ENCODE assay signal across 28 cellular contexts in genomic region chr9:1612886-1613285, GRCh38.
"Had no signal": no experiment of that assay in that cellular context is flagged by ENCODE, and none has a peak within 500 bp of the region (broad histone marks: within the 10 kb centered on the region; RNA-seq: fewer than 3 reads in every experiment).

No MANE protein-coding gene starts in this region.

- DNase-seq: activated B cell treated with CpG ODN at 0.5 μM for 24 hours; activated CD4-positive, alpha-beta T cell treated with anti-CD3 and anti-CD28 coated beads for 48 hours; activated CD4-positive, alpha-beta T cell treated with anti-CD3 and anti-CD28 coated beads, Interleukin-2, amount 50 U/mL, for 1 hour; activated CD4-positive, alpha-beta T cell treated with anti-CD3 and anti-CD28 coated beads, Interleukin-2, amount 50 U/mL, for 48 hours; activated CD8-positive, alpha-beta memory T cell treated with anti-CD3 and anti-CD28 coated beads for 24 hours; activated CD8-positive, alpha-beta T cell treated with anti-CD3 and anti-CD28 coated beads for 36 hours; activated effector memory CD4-positive, alpha-beta T cell treated with anti-CD3 and anti-CD28 coated beads, Interleukin-2, amount 50 U/mL, for 16 hours; activated naive CD4-positive, alpha-beta T cell; activated naive CD4-positive, alpha-beta T cell treated with anti-CD3 and anti-CD28 coated beads, Interleukin-2, amount 10 ng/mL, durations not matched to agents 7 days and 5 days; activated naive CD8-positive, alpha-beta T cell treated with anti-CD3 and anti-CD28 coated beads, Interleukin-2, amount 10 ng/mL, durations not matched to agents 7 days and 5 days; activated T-cell treated with anti-CD3 and anti-CD28 coated beads, Interleukin-2, amount 50 U/mL, for 4 hours; caudate nucleus; cortex of kidney; dermis blood vessel endothelial cell; effector CD4-positive, alpha-beta T cell; effector memory CD8-positive, alpha-beta T cell; head of caudate nucleus; hippocampal formation; T-cell; T1000; WERI-Rb-1 had no signal

- H3K36me3 ChIP-seq: ascending aorta, esophagus muscularis mucosa, WERI-Rb-1 had no signal

- H3K27me3 ChIP-seq: ascending aorta, esophagus muscularis mucosa had no signal

- H3K4me3 ChIP-seq: ascending aorta, esophagus muscularis mucosa had no signal

- H3K9me3 ChIP-seq: ascending aorta had no signal

- ATAC-seq: activated CD4-positive, CD25-positive, alpha-beta regulatory T cell treated with anti-CD3 and anti-CD28 coated beads, Interleukin-2, amount 50 U/mL, for 24 hours; activated CD8-positive, alpha-beta T cell treated with anti-CD3 and anti-CD28 coated beads for 36 hours; activated naive CD4-positive, alpha-beta T cell treated with anti-CD3 and anti-CD28 coated beads, Interleukin-2, amount 50 U/mL, for 72 hours; activated T-cell treated with anti-CD3 and anti-CD28 coated beads, Interleukin-2, amount 50 U/mL, for 4 hours; activated T-helper 17 cell treated with anti-CD3 and anti-CD28 coated beads, Interleukin-2, amount 50 U/mL, for 72 hours; effector memory CD8-positive, alpha-beta T cell; T-cell had no signal

- H3K27ac ChIP-seq: ascending aorta, esophagus muscularis mucosa, WERI-Rb-1 had no signal

- FAIRE-seq: colon, frontal cortex had no signal

- H3K4me1 ChIP-seq: ascending aorta, esophagus muscularis mucosa had no signal
